Comparison of ENCODE assay signal across 21 cellular contexts in the genomic region with DNA sequence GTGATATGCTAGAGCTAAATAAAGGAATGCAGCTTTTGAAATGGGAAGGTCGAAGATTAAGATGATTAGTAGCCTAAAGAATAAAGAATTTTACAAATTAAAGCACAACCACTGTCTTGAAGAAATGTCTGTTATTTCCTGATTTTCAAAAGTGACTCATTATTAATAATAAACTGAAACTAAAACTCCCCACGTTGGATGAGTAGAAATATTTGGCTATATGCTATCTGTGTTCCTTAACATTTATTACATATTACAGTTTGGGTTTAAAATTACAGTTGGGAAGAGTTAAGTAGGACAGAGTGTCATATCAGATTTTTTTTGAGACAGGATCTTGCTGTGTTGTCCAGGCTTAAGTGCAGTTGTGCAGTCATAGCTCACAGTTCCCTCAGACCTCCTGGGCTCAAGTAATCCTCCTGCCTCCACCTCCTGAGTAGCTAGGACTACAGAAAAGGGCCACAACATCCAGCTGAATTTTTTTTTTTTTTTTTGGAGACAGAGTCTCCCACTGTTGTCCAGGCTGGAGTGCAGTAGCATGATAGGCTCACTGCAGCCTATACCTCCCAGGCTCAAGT.
"Had no signal": no experiment of that assay in that cellular context is flagged by ENCODE, and none has a peak within 500 bp of the region (broad histone marks: within the 10 kb centered on the region; RNA-seq: fewer than 3 reads in every experiment).

No MANE protein-coding gene starts in this region.

- H3K27ac Mint-ChIP-seq: activated CD8-positive, alpha-beta T cell treated with anti-CD3 and anti-CD28 coated beads for 36 hours; activated naive CD8-positive, alpha-beta T cell treated with anti-CD3 and anti-CD28 coated beads for 36 hours; progenitor cell of endocrine pancreas; stimulated activated naive CD8-positive, alpha-beta T cell treated with anti-CD3 and anti-CD28 coated beads, Interleukin-15, Interleukin-2, amounts not matched to agents 100 ng/mL and 50 ng/mL, for 24 hours had no signal

- H3K27me3 ChIP-seq: body of pancreas, dorsolateral prefrontal cortex, gastroesophageal sphincter, heart left ventricle, right atrium auricular region, transverse colon, uterus had no signal

- ATAC-seq: activated CD8-positive, alpha-beta T cell treated with anti-CD3 and anti-CD28 coated beads for 36 hours; body of pancreas; gastroesophageal sphincter; heart left ventricle; left ventricle myocardium superior had no signal

- H3K9me3 ChIP-seq: body of pancreas, gastroesophageal sphincter, heart left ventricle, right atrium auricular region, transverse colon, uterus had no signal

- H3K27ac ChIP-seq: body of pancreas, dorsolateral prefrontal cortex, epithelial cell of prostate, gastroesophageal sphincter, heart left ventricle, right atrium auricular region, skin epidermis, transverse colon, uterus had no signal

- H3K4me3 Mint-ChIP-seq: activated CD4-positive, alpha-beta T cell treated with anti-CD3 and anti-CD28 coated beads, Interleukin-2, amount 10 ng/mL, durations not matched to agents 24 days and 14 days; activated CD8-positive, alpha-beta T cell treated with anti-CD3 and anti-CD28 coated beads for 36 hours; activated naive CD8-positive, alpha-beta T cell treated with anti-CD3 and anti-CD28 coated beads for 36 hours; stimulated activated naive CD8-positive, alpha-beta T cell treated with anti-CD3 and anti-CD28 coated beads, Interleukin-15, Interleukin-2, amounts not matched to agents 100 ng/mL and 50 ng/mL, for 24 hours had no signal

- H3K9me3 Mint-ChIP-seq: activated CD8-positive, alpha-beta T cell treated with anti-CD3 and anti-CD28 coated beads for 36 hours; activated naive CD8-positive, alpha-beta T cell treated with anti-CD3 and anti-CD28 coated beads for 36 hours had no signal

- DNase-seq: activated CD4-positive, alpha-beta T cell treated with anti-CD3 and anti-CD28 coated beads, Interleukin-2, amount 10 ng/mL, durations not matched to agents 24 days and 14 days; activated CD8-positive, alpha-beta T cell treated with anti-CD3 and anti-CD28 coated beads for 36 hours; activated gamma-delta T cell treated with Interleukin-2 at 50 U/mL for 16 hours; activated naive CD8-positive, alpha-beta T cell treated with anti-CD3 and anti-CD28 coated beads for 36 hours; activated T-cell treated with anti-CD3 and anti-CD28 coated beads, Interleukin-2, amount 50 U/mL, for 1 hour; amniotic stem cell; body of pancreas; caudate nucleus; dorsolateral prefrontal cortex; heart left ventricle; left ventricle myocardium superior; T-helper 9 cell; transverse colon; uterus had no signal

- H3K36me3 ChIP-seq: uterus had no signal

- H3K27me3 Mint-ChIP-seq: activated CD4-positive, alpha-beta T cell treated with anti-CD3 and anti-CD28 coated beads, Interleukin-2, amount 10 ng/mL, durations not matched to agents 24 days and 14 days; activated CD8-positive, alpha-beta T cell treated with anti-CD3 and anti-CD28 coated beads for 36 hours; activated naive CD8-positive, alpha-beta T cell treated with anti-CD3 and anti-CD28 coated beads for 36 hours; progenitor cell of endocrine pancreas; stimulated activated naive CD8-positive, alpha-beta T cell treated with anti-CD3 and anti-CD28 coated beads, Interleukin-15, Interleukin-2, amounts not matched to agents 100 ng/mL and 50 ng/mL, for 24 hours had no signal

- FAIRE-seq: colon had no signal

- H3K4me3 ChIP-seq: body of pancreas, dorsolateral prefrontal cortex, gastroesophageal sphincter, heart left ventricle, right atrium auricular region, skin epidermis, transverse colon, uterus had no signal

- H3K4me1 ChIP-seq: body of pancreas, right atrium auricular region, uterus had no signal
